8 cellular contexts compared by ENCODE assay signal in genomic region chr20:33415948-33416347, GRCh38. TPM values are rescaled to one million over a fixed set of nuclear protein-coding genes. Genes with fewer than 3 reads are reported as not detected.
DNase-seq lines count a peak whose midpoint lies in the region; TF ChIP-seq lines count a peak whose summit lies in the region.

No MANE protein-coding gene starts in this region.

- 38% methylated on average over 8 of the region's 8 CpGs for WGBS in prostate gland

- no peak overlapping the region for H3K4me3 ChIP-seq in GM12875 (ENCODE audit: low read depth, low read length)
- H3K4me3 ChIP-seq in SJCRH30, result no peak overlapping the region
- H3K4me3 ChIP-seq in prostate gland, result no peak overlapping the region
- H3K4me3 ChIP-seq in vagina, result no peak overlapping the region

- H3K36me3 ChIP-seq in SJCRH30 (no peaks in the 10 kb centered on the region), prostate gland (no peaks in the 10 kb centered on the region), vagina (peaks cover 0 to 6% of the 10 kb centered on the region in 2 donors)

- H3K9me3 ChIP-seq in SJCRH30 (replicated peaks) (no peaks in the 10 kb centered on the region), prostate gland (no peaks in the 10 kb centered on the region), vagina (no peaks in the 10 kb centered on the region)

- TF ChIP-seq CTCF in 22Rv1 (IDR thresholded peaks at IDR 0.05) (peak; percentile 79), GM12875 (IDR thresholded peaks at IDR 0.05; ENCODE audit: borderline replicate concordance, insufficient read depth, low read depth, low read length) (peak; percentile 49; the same call in 1 of the 2 replicates), prostate gland (IDR thresholded peaks at IDR 0.05) (peak in 3 of 4 experiments; percentile 25 to 47 (median 34)), vagina (IDR thresholded peaks at IDR 0.05) (peak in 1 of 3 experiments; percentile 4)

- DNase-seq in SJCRH30 (peak; percentile 29 to 53), foreskin melanocyte (peak; percentile 39), prostate gland (ENCODE audit: low spot score) (peak; percentile 19), vagina (ENCODE audit: extremely low spot score in 2 of 2) (no peak)
- no peak for DNase-seq in activated T-cell treated with anti-CD3 and anti-CD28 coated beads, Interleukin-2, amount 50 U/mL, for 1 hour
- no peak for DNase-seq in activated naive CD4-positive, alpha-beta T cell treated with anti-CD3 and anti-CD28 coated beads, Interleukin-2, amount 50 U/mL, for 16 hours

- H3K27me3 ChIP-seq in SJCRH30 (no peaks in the 10 kb centered on the region), prostate gland (replicated peaks; ENCODE audit: insufficient read depth) (no peaks in the 10 kb centered on the region), vagina (no peaks in the 10 kb centered on the region)

- H3K4me1 ChIP-seq in SJCRH30, result no peaks in the 10 kb centered on the region
- no peaks in the 10 kb centered on the region for H3K4me1 ChIP-seq in prostate gland (replicated peaks)
- H3K4me1 ChIP-seq in vagina, result no peaks in the 10 kb centered on the region

- intact Hi-C loops in prostate gland (cut with DNase I), result no loop called here
- intact Hi-C loops in vagina (cut with DNase I), result no loop called here

- TF ChIP-seq POLR2A in prostate gland (IDR thresholded peaks at IDR 0.05) (no peak), vagina (IDR thresholded peaks at IDR 0.05) (no peak)

- no peak overlapping the region for H3K27ac ChIP-seq in 22Rv1
- H3K27ac ChIP-seq in SJCRH30, result no peak overlapping the region
- H3K27ac ChIP-seq in prostate gland, result no peak overlapping the region
- H3K27ac ChIP-seq in vagina, result no peak overlapping the region

RNA-seq across cellular contexts. Expression of gene CDK5RAP1, which starts 14.6 kb away (rescaled TPM):
- total RNA-seq in SJCRH30 (2014; rRNA removed; shearing (Covaris generic)), result 36.8 and 39.8 TPM in 2 replicates
- 10 to 100 TPM; 18.0 to 24.7 TPM for total RNA-seq in prostate gland
- 15.0 TPM for total RNA-seq in vagina

RNA-seq across cellular contexts. Expression of gene SNTA1, which starts 27.6 kb away (rescaled TPM):
- 13.2 and 14.5 TPM in 2 replicates for total RNA-seq in SJCRH30 (2014; rRNA removed; shearing (Covaris generic))
- total RNA-seq in prostate gland, result 100 to 1,000 TPM in 1 of 2 donors, 10 to 100 TPM in 1; 25.4 to 128 TPM
- total RNA-seq in vagina, result 23.8 TPM

Comparison
In these comparisons a context has a peak if more than half of its experiments do, and no peak if none do; other contexts are left out.
1. DNase-seq: peak in SJCRH30 (2 of 2), foreskin melanocyte (single experiment) and prostate gland (single experiment); none in activated T-cell treated with anti-CD3 and anti-CD28 coated beads, Interleukin-2, amount 50 U/mL, for 1 hour (single experiment), activated naive CD4-positive, alpha-beta T cell treated with anti-CD3 and anti-CD28 coated beads, Interleukin-2, amount 50 U/mL, for 16 hours (single experiment) and vagina (0 of 2).